Comparison of ENCODE assay signal across 12 cellular contexts in genomic region chr6:132865364-132865763, GRCh38. TPM values are rescaled to one million over a fixed set of nuclear protein-coding genes. Genes with fewer than 3 reads are reported as not detected.
DNase-seq lines count a peak whose midpoint lies in the region; ATAC-seq and TF ChIP-seq lines count a peak whose summit lies in the region.
"Had no signal": no experiment of that assay in that cellular context is flagged by ENCODE, and none has a peak within 500 bp of the region (broad histone marks: within the 10 kb centered on the region; RNA-seq: fewer than 3 reads in every experiment).

No MANE protein-coding gene starts in this region.

- peak; percentile 15 for DNase-seq in GM06990 (ENCODE audit: extremely low read depth, insufficient read length)
- DNase-seq in cortex of kidney (lab: John Stamatoyannopoulos, UW): no peak
- no peak for DNase-seq in occipital lobe (lab: John Stamatoyannopoulos, UW)
- DNase-seq in NCI-H2029 (lab: John Stamatoyannopoulos, UW): no peak
- no peak for DNase-seq in upper lobe of right lung
- DNase-seq: KBM-7, PC-3, sigmoid colon, T-helper 17 cell had no signal

- H3K9me3 ChIP-seq in upper lobe of right lung: no peaks in the 10 kb centered on the region
- H3K9me3 ChIP-seq: sigmoid colon had no signal

- H3K27ac ChIP-seq in upper lobe of right lung: no peak overlapping the region
- H3K27ac ChIP-seq: sigmoid colon had no signal

- H3K4me1 ChIP-seq in upper lobe of right lung: no peaks in the 10 kb centered on the region
- H3K4me1 ChIP-seq: sigmoid colon had no signal

- H3K27me3 ChIP-seq in GM06990 (replicated peaks; ENCODE audit: control insufficient read depth, insufficient read depth, low read length) (no peaks in the 10 kb centered on the region; the same call in 1 of the 2 replicates), upper lobe of right lung (no peaks in the 10 kb centered on the region)
- H3K27me3 ChIP-seq: sigmoid colon had no signal

- ATAC-seq in GM18907 (IDR thresholded peaks at IDR 0.05; ENCODE audit: unreplicated experiment): peak; percentile 99
- ATAC-seq in GM21737 (IDR thresholded peaks at IDR 0.05; ENCODE audit: unreplicated experiment): peak; percentile 89
- peak; percentile 91 for ATAC-seq in HG03139 (IDR thresholded peaks at IDR 0.05; ENCODE audit: unreplicated experiment)
- ATAC-seq in upper lobe of right lung: no peak
- ATAC-seq: PC-3, T-helper 17 cell had no signal

- H3K36me3 ChIP-seq in GM06990 (ENCODE audit: control insufficient read depth, insufficient read depth, low read length) (no peaks in the 10 kb centered on the region), upper lobe of right lung (no peaks in the 10 kb centered on the region)
- H3K36me3 ChIP-seq: sigmoid colon had no signal

- H3K4me3 ChIP-seq in GM06990 (replicated peaks; ENCODE audit: low read depth, low read length) (no peak overlapping the region), upper lobe of right lung (no peak overlapping the region)
- H3K4me3 ChIP-seq: sigmoid colon had no signal

- TF ChIP-seq CTCF in GM06990 (IDR thresholded peaks at IDR 0.05; ENCODE audit: insufficient read depth, low read length, poor library complexity, severe bottlenecking): no peak
- no peak for TF ChIP-seq CTCF in upper lobe of right lung (IDR thresholded peaks at IDR 0.05)

- intact Hi-C loops in upper lobe of right lung (cut with DNase I): no loop called here

RNA-seq across cellular contexts. Expression of gene RPS12, which starts 51.0 kb away (rescaled TPM):
- 772 TPM for total RNA-seq in occipital lobe
- total RNA-seq in upper lobe of right lung: 966 TPM
